In the genomic region with DNA sequence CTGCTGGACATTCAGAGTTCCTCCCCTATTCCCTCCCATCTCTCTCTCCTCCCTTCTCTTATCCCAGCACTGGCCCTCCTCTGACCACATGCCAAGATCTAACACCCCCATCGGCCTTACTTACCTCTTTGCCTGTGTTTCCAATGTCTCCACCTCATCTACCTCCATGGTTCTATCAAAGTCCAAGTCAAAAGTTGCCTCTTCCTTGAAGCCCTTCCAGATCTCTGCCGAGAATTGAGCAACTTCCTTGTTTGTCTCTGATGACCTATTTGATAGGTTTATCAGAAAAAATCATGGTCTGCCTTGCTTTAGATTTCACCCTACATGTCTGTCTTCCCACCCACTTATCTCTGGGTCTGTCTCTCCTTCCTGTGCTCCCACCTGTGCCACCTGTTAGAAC, we compare ENCODE assay signal across 20 cellular contexts.
DNase-seq lines count a peak whose midpoint lies in the region; ATAC-seq, FAIRE-seq and TF ChIP-seq lines count a peak whose summit lies in the region.
"Had no signal": no experiment of that assay in that cellular context is flagged by ENCODE, and none has a peak within 500 bp of the region (broad histone marks: within the 10 kb centered on the region; RNA-seq: fewer than 3 reads in every experiment).

No MANE protein-coding gene starts in this region.

- peaks cover 10% of the 10 kb centered on the region for H3K27me3 Mint-ChIP-seq in astrocyte (ENCODE audit: low read depth, unreplicated experiment)

- H3K9me3 ChIP-seq in astrocyte (ENCODE audit: insufficient read depth, low read depth, low read length): no peaks in the 10 kb centered on the region
- H3K9me3 ChIP-seq in osteoblast (ENCODE audit: low read depth, low read length): no peaks in the 10 kb centered on the region
- H3K9me3 ChIP-seq: BE2C had no signal

- H3K4me3 ChIP-seq in astrocyte (ENCODE audit: insufficient read depth, low read depth, low read length): no peak overlapping the region
- H3K4me3 ChIP-seq in osteoblast (ENCODE audit: insufficient read depth, low read length): no peak overlapping the region

- H3K4me3 Mint-ChIP-seq in astrocyte (ENCODE audit: unreplicated experiment): no peak overlapping the region
- H3K4me3 Mint-ChIP-seq: CD4-positive, CD25-positive, alpha-beta regulatory T cell; CD8-positive, alpha-beta memory T cell; HFFc6 had no signal

- peaks cover 3% of the 10 kb centered on the region for H3K36me3 Mint-ChIP-seq in astrocyte (ENCODE audit: low read depth, unreplicated experiment)
- H3K36me3 Mint-ChIP-seq: CD4-positive, CD25-positive, alpha-beta regulatory T cell; CD8-positive, alpha-beta memory T cell had no signal

- H3K27ac ChIP-seq in astrocyte (ENCODE audit: low read depth, low read length) (no peak overlapping the region), osteoblast (ENCODE audit: low read depth, low read length) (no peak overlapping the region), RWPE1 (no peak overlapping the region)
- H3K27ac ChIP-seq: HL-60 had no signal

- H3K27ac Mint-ChIP-seq in astrocyte (ENCODE audit: unreplicated experiment): peak overlapping the region; percentile 73
- H3K27ac Mint-ChIP-seq: CD4-positive, CD25-positive, alpha-beta regulatory T cell; CD8-positive, alpha-beta memory T cell; HFFc6 had no signal

- POLR2A ChIA-PET in RWPE1 (lab: Yijun Ruan, JAX; ENCODE audit: low non-redundant PET): no interaction called here

- H3K79me2 ChIP-seq in astrocyte (ENCODE audit: insufficient read depth, low read length): no peaks in the 10 kb centered on the region
- H3K79me2 ChIP-seq in osteoblast (ENCODE audit: insufficient read depth, low read length): no peaks in the 10 kb centered on the region

- DNase-seq in astrocyte (ENCODE audit: low read depth) (no peak), left lobe of liver (ENCODE audit: low spot score) (peak; percentile 1), osteoblast (ENCODE audit: insufficient read length, low spot score, missing footprints) (peak; percentile 19), RWPE1 (ENCODE audit: low spot score) (no peak)
- DNase-seq in stimulated activated CD4-positive, alpha-beta T cell treated with anti-CD3 and anti-CD28 coated beads, Interleukin-1b, Interleukin-23, amount 100 ng/mL, for 48 hours: no peak
- DNase-seq: ACHN; BE2C; C1 segment of cervical spinal cord; CD4-positive, CD25-positive, alpha-beta regulatory T cell; CD8-positive, alpha-beta memory T cell; COR-L47; GDM1; GOT3; H7; HFFc6 had no signal

- H4K20me1 ChIP-seq in astrocyte (ENCODE audit: insufficient read depth, low read length) (no peaks in the 10 kb centered on the region), osteoblast (ENCODE audit: insufficient read depth, low read length) (no peaks in the 10 kb centered on the region)

- FAIRE-seq in astrocyte (lab: Jason Lieb, UNC): no peak
- FAIRE-seq: GM12892, GM18507 had no signal

- no peak overlapping the region for H3K9ac ChIP-seq in astrocyte (ENCODE audit: low read length)

- ATAC-seq in left lobe of liver (no peak), HG03460 (IDR thresholded peaks at IDR 0.05; ENCODE audit: unreplicated experiment) (no peak)
- ATAC-seq: HCT116 had no signal

- H3K4me1 Mint-ChIP-seq in astrocyte (ENCODE audit: low read depth, unreplicated experiment): peaks cover 45% of the 10 kb centered on the region

- CTCF ChIA-PET in RWPE1 (lab: Yijun Ruan, JAX): no interaction called here

- H2AFZ ChIP-seq in astrocyte (ENCODE audit: low read depth, low read length): no peak overlapping the region
- H2AFZ ChIP-seq in osteoblast (ENCODE audit: low read length): no peak overlapping the region

- H3K4me1 ChIP-seq in astrocyte (ENCODE audit: insufficient read depth, low read length) (peaks cover 39% of the 10 kb centered on the region), osteoblast (ENCODE audit: insufficient read depth, low read length) (peaks cover 24% of the 10 kb centered on the region)
- H3K4me1 ChIP-seq: BE2C had no signal

- H3K4me2 ChIP-seq in astrocyte (ENCODE audit: low read length): no peak overlapping the region
- H3K4me2 ChIP-seq in osteoblast (ENCODE audit: insufficient read depth, low read length): no peak overlapping the region

- H3K36me3 ChIP-seq in astrocyte (ENCODE audit: insufficient read depth, low read length) (no peaks in the 10 kb centered on the region), osteoblast (ENCODE audit: insufficient read depth, low read length) (no peaks in the 10 kb centered on the region)
- H3K36me3 ChIP-seq: BE2C had no signal

- TF ChIP-seq CTCF in astrocyte (IDR thresholded peaks at IDR 0.05; ENCODE audit: insufficient read depth, low read depth, low read length) (no peak), osteoblast (IDR thresholded peaks at IDR 0.05; ENCODE audit: extremely low read depth, low read depth, low read length) (no peak), RWPE1 (conservative IDR thresholded peaks at IDR 0.05; ENCODE audit: low read depth) (no peak)

- H3K27me3 ChIP-seq in astrocyte (ENCODE audit: insufficient read depth, low read length) (no peaks in the 10 kb centered on the region), osteoblast (ENCODE audit: insufficient read depth, low read length) (no peaks in the 10 kb centered on the region)
- H3K27me3 ChIP-seq: BE2C had no signal

- H3K9me3 Mint-ChIP-seq in astrocyte (ENCODE audit: unreplicated experiment): peaks cover 6% of the 10 kb centered on the region
- H3K9me3 Mint-ChIP-seq: CD4-positive, CD25-positive, alpha-beta regulatory T cell; CD8-positive, alpha-beta memory T cell; HFFc6 had no signal

Comparison
In these comparisons a context has a peak if more than half of its experiments do, and no peak if none do; other contexts are left out.
1. DNase-seq: peak in left lobe of liver (single experiment) and osteoblast (single experiment); none in astrocyte (single experiment), RWPE1 (single experiment) and stimulated activated CD4-positive, alpha-beta T cell treated with anti-CD3 and anti-CD28 coated beads, Interleukin-1b, Interleukin-23, amount 100 ng/mL, for 48 hours (single experiment).